In the genomic region with DNA sequence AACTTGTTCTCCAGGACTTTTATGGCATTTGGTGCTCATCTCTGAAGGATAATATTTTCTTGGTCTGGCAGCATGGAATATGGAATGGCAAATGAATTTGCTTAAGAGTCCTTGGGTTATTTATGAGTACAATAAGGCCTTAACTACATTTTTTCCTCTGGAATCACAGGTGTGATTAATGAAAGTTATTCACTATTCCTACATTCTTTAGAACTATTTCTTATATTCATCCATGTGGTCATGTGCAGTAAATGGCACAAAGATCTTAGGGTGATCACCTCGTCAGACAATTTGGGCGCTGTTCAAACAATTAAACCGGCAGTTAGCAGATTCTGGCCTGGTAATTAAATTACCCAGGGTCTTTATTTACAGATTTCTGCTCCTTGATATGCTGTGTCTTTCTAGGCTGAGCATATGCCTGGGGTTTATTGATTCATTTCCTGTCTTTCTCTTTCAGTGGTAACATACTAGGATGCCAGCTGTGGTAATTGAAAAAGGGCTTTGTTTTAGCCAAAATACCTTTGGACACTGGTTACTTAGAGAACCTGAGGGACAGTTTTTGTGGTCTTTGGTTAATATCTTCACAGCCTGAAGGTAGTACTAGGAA, we compare ENCODE assay signal across 1 cellular context.
TF ChIP-seq lines count a peak whose summit lies in the region.

No MANE protein-coding gene starts in this region.

TF ChIP-seq in GM23338, 12 proteins besides CTCF, POLR2A, EP300 and RAD21 (continued from another document):
- TF ChIP-seq, protein P1, sequence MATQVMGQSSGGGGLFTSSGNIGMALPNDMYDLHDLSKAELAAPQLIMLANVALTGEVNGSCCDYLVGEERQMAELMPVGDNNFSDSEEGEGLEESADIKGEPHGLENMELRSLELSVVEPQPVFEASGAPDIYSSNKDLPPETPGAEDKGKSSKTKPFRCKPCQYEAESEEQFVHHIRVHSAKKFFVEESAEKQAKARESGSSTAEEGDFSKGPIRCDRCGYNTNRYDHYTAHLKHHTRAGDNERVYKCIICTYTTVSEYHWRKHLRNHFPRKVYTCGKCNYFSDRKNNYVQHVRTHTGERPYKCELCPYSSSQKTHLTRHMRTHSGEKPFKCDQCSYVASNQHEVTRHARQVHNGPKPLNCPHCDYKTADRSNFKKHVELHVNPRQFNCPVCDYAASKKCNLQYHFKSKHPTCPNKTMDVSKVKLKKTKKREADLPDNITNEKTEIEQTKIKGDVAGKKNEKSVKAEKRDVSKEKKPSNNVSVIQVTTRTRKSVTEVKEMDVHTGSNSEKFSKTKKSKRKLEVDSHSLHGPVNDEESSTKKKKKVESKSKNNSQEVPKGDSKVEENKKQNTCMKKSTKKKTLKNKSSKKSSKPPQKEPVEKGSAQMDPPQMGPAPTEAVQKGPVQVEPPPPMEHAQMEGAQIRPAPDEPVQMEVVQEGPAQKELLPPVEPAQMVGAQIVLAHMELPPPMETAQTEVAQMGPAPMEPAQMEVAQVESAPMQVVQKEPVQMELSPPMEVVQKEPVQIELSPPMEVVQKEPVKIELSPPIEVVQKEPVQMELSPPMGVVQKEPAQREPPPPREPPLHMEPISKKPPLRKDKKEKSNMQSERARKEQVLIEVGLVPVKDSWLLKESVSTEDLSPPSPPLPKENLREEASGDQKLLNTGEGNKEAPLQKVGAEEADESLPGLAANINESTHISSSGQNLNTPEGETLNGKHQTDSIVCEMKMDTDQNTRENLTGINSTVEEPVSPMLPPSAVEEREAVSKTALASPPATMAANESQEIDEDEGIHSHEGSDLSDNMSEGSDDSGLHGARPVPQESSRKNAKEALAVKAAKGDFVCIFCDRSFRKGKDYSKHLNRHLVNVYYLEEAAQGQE (IDR thresholded peaks at IDR 0.05; ENCODE audit: unreplicated experiment) = no peak
- TF ChIP-seq STAT1 (IDR thresholded peaks at IDR 0.05; ENCODE audit: unreplicated experiment) (no peak), JUNB (IDR thresholded peaks at IDR 0.05; ENCODE audit: unreplicated experiment) (no peak), EZH2phosphoT487 (IDR thresholded peaks at IDR 0.05; ENCODE audit: unreplicated experiment) (no peak), ZNF114 (CRISPR knock-in tag; IDR thresholded peaks at IDR 0.05) (no peak), POLR2AphosphoS5 (IDR thresholded peaks at IDR 0.05; ENCODE audit: low read depth) (no peak), EZH2 (IDR thresholded peaks at IDR 0.05; ENCODE audit: low read depth, unreplicated experiment) (no peak), CREB1 (CRISPR knock-in tag; IDR thresholded peaks at IDR 0.05; ENCODE audit: low read depth) (no peak), NANOG (IDR thresholded peaks at IDR 0.05; ENCODE audit: borderline replicate concordance) (no peak)
- TF ChIP-seq, protein P2, sequence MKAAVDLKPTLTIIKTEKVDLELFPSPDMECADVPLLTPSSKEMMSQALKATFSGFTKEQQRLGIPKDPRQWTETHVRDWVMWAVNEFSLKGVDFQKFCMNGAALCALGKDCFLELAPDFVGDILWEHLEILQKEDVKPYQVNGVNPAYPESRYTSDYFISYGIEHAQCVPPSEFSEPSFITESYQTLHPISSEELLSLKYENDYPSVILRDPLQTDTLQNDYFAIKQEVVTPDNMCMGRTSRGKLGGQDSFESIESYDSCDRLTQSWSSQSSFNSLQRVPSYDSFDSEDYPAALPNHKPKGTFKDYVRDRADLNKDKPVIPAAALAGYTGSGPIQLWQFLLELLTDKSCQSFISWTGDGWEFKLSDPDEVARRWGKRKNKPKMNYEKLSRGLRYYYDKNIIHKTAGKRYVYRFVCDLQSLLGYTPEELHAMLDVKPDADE (IDR thresholded peaks at IDR 0.05) = no peak
